In genomic region chr9:2096376-2096970, GRCh38 we compare ENCODE assay signal across 18 cellular contexts.
"Had no signal": no experiment of that assay in that cellular context is flagged by ENCODE, and none has a peak within 500 bp of the region (broad histone marks: within the 10 kb centered on the region; RNA-seq: fewer than 3 reads in every experiment).

No MANE protein-coding gene starts in this region.

- H3K4me1 ChIP-seq: left lung, parathyroid adenoma, tibial nerve, uterus had no signal

- H3K4me3 Mint-ChIP-seq: activated T-helper 17 cell treated with anti-CD3 and anti-CD28 coated beads, Interleukin-2, amount 50 U/mL, for 72 hours; brain; naive thymus-derived CD4-positive, alpha-beta T cell; stimulated activated naive B cell treated with anti-CD40 and anti-IgM and Interleukin-4, amounts not matched to agents 10 μg/mL and 1 μg/mL and 100 μg/mL, for 72 hours had no signal

- H3K27ac Mint-ChIP-seq: stimulated activated naive B cell treated with anti-CD40 and anti-IgM and Interleukin-4, amounts not matched to agents 10 μg/mL and 1 μg/mL and 100 μg/mL, for 72 hours had no signal

- H3K27me3 Mint-ChIP-seq: activated T-helper 17 cell treated with anti-CD3 and anti-CD28 coated beads, Interleukin-2, amount 50 U/mL, for 72 hours; brain; naive thymus-derived CD4-positive, alpha-beta T cell; stimulated activated naive B cell treated with anti-CD40 and anti-IgM and Interleukin-4, amounts not matched to agents 10 μg/mL and 1 μg/mL and 100 μg/mL, for 72 hours had no signal

- H3K9me3 ChIP-seq: heart left ventricle, left lung, mucosa of descending colon, neutrophil, tibial nerve, uterus had no signal

- H3K36me3 ChIP-seq: uterus had no signal

- H3K27ac ChIP-seq: heart left ventricle, left lung, neutrophil, parathyroid adenoma, tibial nerve, uterus had no signal

- DNase-seq: activated CD4-positive, alpha-beta T cell treated with anti-CD3 and anti-CD28 coated beads, Interleukin-2, amount 50 U/mL, for 1 hour; activated naive CD4-positive, alpha-beta T cell treated with Interleukin-2 at 50 U/mL for 16 hours; amygdala; cortex of kidney; effector CD8-positive, alpha-beta T cell; heart left ventricle; left lung; mammary epithelial cell; mucosa of descending colon; naive thymus-derived CD4-positive, alpha-beta T cell; retina; stimulated activated naive B cell treated with anti-CD40 and anti-IgM and Interleukin-4, amounts not matched to agents 10 μg/mL and 1 μg/mL and 100 μg/mL, for 72 hours; uterus had no signal

- H3K4me3 ChIP-seq: heart left ventricle, left lung, mucosa of descending colon, tibial nerve, uterus had no signal

- H3K9me3 Mint-ChIP-seq: brain; naive thymus-derived CD4-positive, alpha-beta T cell had no signal

- ATAC-seq: activated T-helper 17 cell treated with anti-CD3 and anti-CD28 coated beads, Interleukin-2, amount 50 U/mL, for 72 hours; heart left ventricle; left lung; mucosa of descending colon; naive thymus-derived CD4-positive, alpha-beta T cell; stimulated activated naive B cell treated with anti-CD40 and anti-IgM and Interleukin-4, amounts not matched to agents 10 μg/mL and 1 μg/mL and 100 μg/mL, for 72 hours had no signal

- H3K27me3 ChIP-seq: heart left ventricle, left lung, neutrophil, tibial nerve, uterus had no signal
